ENCODE assay signal across 21 cellular contexts in the genomic region with DNA sequence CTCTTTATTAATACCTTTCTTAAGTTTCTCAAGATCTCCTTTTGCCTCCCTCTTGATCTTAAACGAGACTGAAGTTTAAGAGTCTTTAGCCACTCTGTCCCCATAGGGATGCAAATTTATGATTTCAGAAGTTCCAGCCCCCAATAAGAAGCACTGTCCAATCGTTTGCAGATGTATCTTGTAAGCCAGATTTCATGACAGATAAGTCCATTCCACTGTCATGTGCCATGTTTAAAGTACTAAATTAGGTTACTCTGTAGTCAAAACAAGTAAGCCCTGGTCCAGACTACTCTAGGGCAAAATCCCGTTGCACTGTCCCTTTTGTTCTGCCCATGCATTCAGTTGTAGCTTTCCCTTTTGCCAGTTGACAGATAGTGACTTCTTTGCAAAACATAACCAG.
"Had no signal": no experiment of that assay in that cellular context is flagged by ENCODE, and none has a peak within 500 bp of the region (broad histone marks: within the 10 kb centered on the region; RNA-seq: fewer than 3 reads in every experiment).

No MANE protein-coding gene starts in this region.

- H3K27me3 Mint-ChIP-seq: naive B cell, type B pancreatic cell had no signal

- H3K4me1 Mint-ChIP-seq: nephron progenitor cell; stimulated activated effector memory CD8-positive, alpha-beta T cell treated with anti-CD3 and anti-CD28 coated beads, Interleukin-12 subunit alpha, Interleukin-12 subunit beta, amount 100 ng/mL, for 72 hours had no signal

- H3K9me3 ChIP-seq: esophagus squamous epithelium, psoas muscle, right lobe of liver, thyroid gland had no signal

- H3K36me3 ChIP-seq: right lobe of liver, thyroid gland had no signal

- DNase-seq: dermis blood vessel endothelial cell; esophagus squamous epithelium; foreskin melanocyte; head of caudate nucleus; hippocampal formation; left colon; left ventricle myocardium superior; mesenchymal stem cell; naive B cell; nephron progenitor cell; psoas muscle; retina; right lobe of liver; stimulated activated CD4-positive, alpha-beta T cell treated with anti-CD3 and anti-CD28 coated beads, Interleukin-4, amount 100 ng/mL, for 1 hour; stimulated activated CD8-positive, alpha-beta memory T cell treated with anti-CD3 and anti-CD28 coated beads, Interleukin-4, amount 100 ng/mL, for 48 hours; stimulated activated naive CD8-positive, alpha-beta T cell treated with anti-CD3 and anti-CD28 coated beads, Interleukin-15, Interleukin-2, amounts not matched to agents 100 U/mL and 50 U/mL, for 24 hours; thyroid gland had no signal

- H3K27ac Mint-ChIP-seq: nephron progenitor cell; stimulated activated effector memory CD8-positive, alpha-beta T cell treated with anti-CD3 and anti-CD28 coated beads, Interleukin-12 subunit alpha, Interleukin-12 subunit beta, amount 100 ng/mL, for 72 hours; type B pancreatic cell had no signal

- H3K9me3 Mint-ChIP-seq: nephron progenitor cell; stimulated activated effector memory CD8-positive, alpha-beta T cell treated with anti-CD3 and anti-CD28 coated beads, Interleukin-12 subunit alpha, Interleukin-12 subunit beta, amount 100 ng/mL, for 72 hours; type B pancreatic cell had no signal

- H3K4me3 Mint-ChIP-seq: nephron progenitor cell; stimulated activated effector memory CD8-positive, alpha-beta T cell treated with anti-CD3 and anti-CD28 coated beads, Interleukin-12 subunit alpha, Interleukin-12 subunit beta, amount 100 ng/mL, for 72 hours; type B pancreatic cell had no signal

- H3K27me3 ChIP-seq: esophagus squamous epithelium, right lobe of liver, suprapubic skin, thyroid gland had no signal

- H3K27ac ChIP-seq: esophagus squamous epithelium, psoas muscle, right lobe of liver, suprapubic skin, thyroid gland had no signal

- H3K4me3 ChIP-seq: esophagus squamous epithelium, lung, psoas muscle, right lobe of liver, suprapubic skin, thyroid gland had no signal

- H3K4me1 ChIP-seq: esophagus squamous epithelium, right lobe of liver, suprapubic skin, thyroid gland had no signal
